18 cellular contexts compared by ENCODE assay signal in genomic region chr17:34424814-34425490, GRCh38.
A peak's percentile ranks its signal among the peaks of the same experiment; 100 is the strongest.
DNase-seq lines count a peak whose midpoint lies in the region; ATAC-seq and TF ChIP-seq lines count a peak whose summit lies in the region.
"Had no signal": no experiment of that assay in that cellular context is flagged by ENCODE, and none has a peak within 500 bp of the region (broad histone marks: within the 10 kb centered on the region; RNA-seq: fewer than 3 reads in every experiment).

No MANE protein-coding gene starts in this region.

- H2AFZ ChIP-seq in H9 (ENCODE audit: low read length): no peak overlapping the region

- H3K56ac ChIP-seq in H9 (ENCODE audit: insufficient read length, low read depth, low read length): no peak overlapping the region

- DNase-seq in H9 (peak; percentile 82), NCI-H2171 treated with DMSO at 0.1 percent for 48 hours (lab: John Stamatoyannopoulos, UW) (peak; percentile 93), ecto neural progenitor cell (ENCODE audit: low spot score) (peak; percentile 57), iPS-NIHi11 (ENCODE audit: low spot score) (peak; percentile 54), NCI-H226 (no peak), GF-D8 (lab: John Stamatoyannopoulos, UW) (no peak)
- no peak for DNase-seq in activated naive CD8-positive, alpha-beta T cell treated with anti-CD3 and anti-CD28 coated beads for 36 hours
- DNase-seq: AML-193, Caco-2, DMS79, GOT3, NCI-H1436, NCI-H2081 treated with DMSO at 0.1 percent for 48 hours, NCI-H510A treated with DMSO at 0.1 percent for 48 hours had no signal

- H3K4ac ChIP-seq in H9 (ENCODE audit: low read depth, low read length): no peak overlapping the region

- H3K27me3 Mint-ChIP-seq in H9 (ENCODE audit: low read depth): peaks cover 44% of the 10 kb centered on the region
- H3K27me3 Mint-ChIP-seq in activated naive CD8-positive, alpha-beta T cell treated with anti-CD3 and anti-CD28 coated beads for 36 hours: peaks cover 49% of the 10 kb centered on the region

- H3K79me2 ChIP-seq in H9 (ENCODE audit: insufficient read depth, low read length): no peaks in the 10 kb centered on the region

- H2BK12ac ChIP-seq in H9 (ENCODE audit: insufficient read length, low read depth, low read length): no peak overlapping the region

- peak overlapping the region; percentile 78 for H3K14ac ChIP-seq in H9 (ENCODE audit: insufficient read depth, low read length)

- H4K8ac ChIP-seq in H9 (replicated peaks; ENCODE audit: insufficient read length, low read depth, low read length): no peak overlapping the region

- H3K36me3 Mint-ChIP-seq in H9 (ENCODE audit: insufficient read depth in 1 of 3, low read depth in 3 of 3): no peaks in the 10 kb centered on the region
- no peaks in the 10 kb centered on the region for H3K36me3 Mint-ChIP-seq in activated naive CD8-positive, alpha-beta T cell treated with anti-CD3 and anti-CD28 coated beads for 36 hours
- H3K36me3 Mint-ChIP-seq: IgD-negative memory B cell had no signal

- H3K79me1 ChIP-seq in H9 (ENCODE audit: insufficient read depth, low read depth, low read length, poor library complexity, severe bottlenecking): no peaks in the 10 kb centered on the region

- no peak overlapping the region for H4K5ac ChIP-seq in H9 (ENCODE audit: insufficient read length, low read depth, low read length)

- no peak overlapping the region for H3K18ac ChIP-seq in H9 (ENCODE audit: insufficient read length, low read depth, low read length)

- peak; percentile 42; the same call in 2 of the 3 replicates for TF ChIP-seq CTCF in H9 (conservative IDR thresholded peaks at IDR 0.05)

- no peak overlapping the region for H3K9ac ChIP-seq in H9 (ENCODE audit: extremely low read depth, insufficient read length, low read length)

- H3K9me3 Mint-ChIP-seq in H9: no peaks in the 10 kb centered on the region; a peak in 2 of 5 replicates
- H3K9me3 Mint-ChIP-seq in activated naive CD8-positive, alpha-beta T cell treated with anti-CD3 and anti-CD28 coated beads for 36 hours: no peaks in the 10 kb centered on the region

- H3K4me2 ChIP-seq in H9 (ENCODE audit: insufficient read depth, insufficient read length, low read length): peak overlapping the region; percentile 65

- no peak overlapping the region for H2BK20ac ChIP-seq in H9 (ENCODE audit: low read depth, low read length, poor library complexity, severe bottlenecking)

- no peaks in the 10 kb centered on the region for H4K20me1 ChIP-seq in H9 (ENCODE audit: control insufficient read depth, insufficient read depth, insufficient read length)

- no peak overlapping the region for H2BK120ac ChIP-seq in H9 (ENCODE audit: low read depth, low read length, poor library complexity, severe bottlenecking)

- H4K91ac ChIP-seq in H9 (ENCODE audit: insufficient read length, low read depth, low read length): no peak overlapping the region

- no peak overlapping the region; a peak in 1 of 7 replicates for H3K27ac Mint-ChIP-seq in H9
- H3K27ac Mint-ChIP-seq in activated naive CD8-positive, alpha-beta T cell treated with anti-CD3 and anti-CD28 coated beads for 36 hours: no peak overlapping the region
- H3K27ac Mint-ChIP-seq: IgD-negative memory B cell had no signal

- H3K4me1 ChIP-seq in H9 (ENCODE audit: insufficient read depth, low read length): no peaks in the 10 kb centered on the region
- H3K4me1 ChIP-seq: Caco-2 had no signal

- H3K23ac ChIP-seq in H9 (ENCODE audit: insufficient read length, low read depth, low read length): no peak overlapping the region

- H3K9me3 ChIP-seq in H9 (ENCODE audit: control insufficient read depth, low read depth, low read length): no peaks in the 10 kb centered on the region
- H3K9me3 ChIP-seq: Caco-2 had no signal

- no peak overlapping the region for H2BK15ac ChIP-seq in H9 (ENCODE audit: low read depth, low read length)

- no peak overlapping the region for H2AK5ac ChIP-seq in H9 (ENCODE audit: insufficient read length, low read length)

- no CpG with 5 or more reads among the region's 14 CpGs for WGBS in H9 (ENCODE audit: extremely low coverage, insufficient read length, low lambda C conversion rate)

- H3K23me2 ChIP-seq in H9 (ENCODE audit: insufficient read length, low read depth, low read length, poor library complexity, severe bottlenecking): peaks cover 8% of the 10 kb centered on the region

- 0 out of 2 replicates have a peak, but pooled peaks cover 3% of the 10 kb centered on the region for H3K27me3 ChIP-seq in H9 (ENCODE audit: insufficient read depth, low read length)

- peak overlapping the region; percentile 58 to 75 for H3K4me3 Mint-ChIP-seq in H9
- H3K4me3 Mint-ChIP-seq in activated naive CD8-positive, alpha-beta T cell treated with anti-CD3 and anti-CD28 coated beads for 36 hours: no peak overlapping the region
- H3K4me3 Mint-ChIP-seq: IgD-negative memory B cell had no signal

- H3T11ph ChIP-seq in H9 (ENCODE audit: low read length): no peak overlapping the region

- peaks cover 11 to 17% of the 10 kb centered on the region in 2 experiments for H3K4me1 Mint-ChIP-seq in H9
- no peaks in the 10 kb centered on the region for H3K4me1 Mint-ChIP-seq in activated naive CD8-positive, alpha-beta T cell treated with anti-CD3 and anti-CD28 coated beads for 36 hours

- no peak for ATAC-seq in GM19324 (IDR thresholded peaks at IDR 0.05; ENCODE audit: low FRiP score, unreplicated experiment)
- ATAC-seq: Right ventricle myocardium inferior had no signal

- no peak overlapping the region for H2BK5ac ChIP-seq in H9 (ENCODE audit: insufficient read length, low read length)

- no peak overlapping the region for H3K27ac ChIP-seq in H9 (ENCODE audit: insufficient read length, low read depth, low read length)
- H3K27ac ChIP-seq: SK-N-MC had no signal

Comparison
In these comparisons a context has a peak if more than half of its experiments do, and no peak if none do; other contexts are left out.
1. DNase-seq: peak in H9 (single experiment), NCI-H2171 treated with DMSO at 0.1 percent for 48 hours (single experiment), ecto neural progenitor cell (single experiment) and iPS-NIHi11 (single experiment); none in NCI-H226 (single experiment), activated naive CD8-positive, alpha-beta T cell treated with anti-CD3 and anti-CD28 coated beads for 36 hours (single experiment) and GF-D8 (single experiment).